ENCODE assay signal across 8 cellular contexts in the genomic region with DNA sequence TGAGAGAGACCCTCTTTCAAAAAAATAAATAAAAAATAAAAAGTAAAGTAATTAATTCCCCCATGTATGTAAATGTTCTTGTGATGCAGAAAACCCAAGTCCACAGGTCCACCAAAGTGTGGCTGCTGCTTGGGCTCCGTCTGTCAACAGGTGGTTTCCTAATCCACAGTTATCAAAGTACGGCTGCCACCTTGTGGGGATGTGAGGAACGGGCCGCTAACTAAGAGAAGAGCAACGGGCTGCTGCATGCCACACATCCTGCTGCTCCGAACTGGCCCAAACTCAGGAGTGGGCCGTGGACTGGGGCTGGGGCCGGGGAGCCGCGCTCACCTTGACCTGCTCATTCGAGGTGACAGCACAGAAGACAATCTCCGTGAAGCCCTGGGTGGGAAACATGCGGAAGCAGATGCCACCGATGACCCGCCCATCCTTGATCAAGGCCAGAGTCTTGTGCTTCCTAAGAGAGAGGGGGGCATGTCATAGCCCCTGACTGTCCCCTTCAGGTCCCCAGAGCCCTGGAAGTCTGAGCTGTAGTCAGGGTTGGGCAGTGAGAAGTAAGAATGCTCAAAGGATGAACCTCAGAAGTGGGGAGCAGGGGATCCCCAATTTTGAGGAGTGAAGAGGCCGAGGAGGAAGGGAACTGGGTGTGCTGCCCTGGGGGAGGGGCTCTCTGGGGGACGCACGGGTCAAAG. TPM values are rescaled to one million over a fixed set of nuclear protein-coding genes. Genes with fewer than 3 reads are reported as not detected.
DNase-seq lines count a peak whose midpoint lies in the region; ATAC-seq and TF ChIP-seq lines count a peak whose summit lies in the region.

No MANE protein-coding gene starts in this region.

- DNase-seq in HL-60 (ENCODE audit: low read depth in 1 of 2, low spot score in 1 of 2) (peak in 1 of 2 experiments; percentile 84), NCI-H82 treated with DMSO at 0.1 percent for 48 hours (lab: John Stamatoyannopoulos, UW; ENCODE audit: unreplicated experiment) (peak; percentile 72), dermis microvascular lymphatic vessel endothelial cell (ENCODE audit: low read depth in 2 of 2) (peak; percentile 67 to 78), lung (ENCODE audit: low spot score) (peak; percentile 85)
- peak; percentile 80 to 87 for DNase-seq in activated CD4-positive, alpha-beta T cell treated with anti-CD3 and anti-CD28 coated beads, Interleukin-2, amount 50 U/mL, for 4 hours
- peak; percentile 63 for DNase-seq in stimulated activated CD8-positive, alpha-beta memory T cell treated with anti-CD3 and anti-CD28 coated beads, Interleukin-12 subunit alpha, Interleukin-12 subunit beta, amount 100 ng/mL, for 4 hours (ENCODE audit: low read depth)

- H3K36me3 ChIP-seq in lung (ENCODE audit: control insufficient read depth in 2 of 2, insufficient read depth in 2 of 2, low read length in 2 of 2) = peaks cover 0 to 22% of the 10 kb centered on the region in 2 donors

- ATAC-seq in lung (ENCODE audit: insufficient read depth, low FRiP score) = no peak
- no peak for ATAC-seq in GM19351 (IDR thresholded peaks at IDR 0.05; ENCODE audit: unreplicated experiment)

- H3K27me3 ChIP-seq in HL-60 (ENCODE audit: insufficient read depth, poor library complexity, severe bottlenecking) = no peaks in the 10 kb centered on the region
- H3K27me3 ChIP-seq in lung (ENCODE audit: control insufficient read depth, insufficient read depth) = no peaks in the 10 kb centered on the region

- H3K27ac ChIP-seq in C4-2B = no peak overlapping the region
- no peak overlapping the region for H3K27ac ChIP-seq in HL-60 (replicated peaks)
- no peak overlapping the region for H3K27ac ChIP-seq in lung (ENCODE audit: low read depth in 1 of 2, low read length in 1 of 2)

- 38 to 44% methylated on average over 18 of the region's 18 CpGs for WGBS in lung, 2 donors

- TF ChIP-seq CTCF in C4-2B (conservative IDR thresholded peaks at IDR 0.05) (peak; percentile 89), HL-60 (IDR thresholded peaks at IDR 0.05; ENCODE audit: insufficient read depth, low read length) (peak; percentile 59), lung (IDR thresholded peaks at IDR 0.05; ENCODE audit: control extremely low read depth, extremely low read depth) (peak; percentile 85)

- H3K4me1 ChIP-seq in lung (ENCODE audit: control insufficient read depth in 2 of 2, insufficient read depth in 2 of 2, low read length in 2 of 2) = peaks cover 2 to 9% of the 10 kb centered on the region in 2 donors

- H3K9me3 ChIP-seq in lung (ENCODE audit: control insufficient read depth in 2 of 2, insufficient read depth in 1 of 2, low read length in 1 of 2) = no peaks in the 10 kb centered on the region

- no peak overlapping the region for H3K4me3 ChIP-seq in HL-60 (replicated peaks; ENCODE audit: insufficient read depth, low read length)
- H3K4me3 ChIP-seq in lung = no peak overlapping the region

RNA-seq across cellular contexts. Expression of a gene that starts 4.3 kb away (rescaled TPM):
- total RNA-seq in dermis microvascular lymphatic vessel endothelial cell (4.5 and 10.0 TPM in 2 replicates), lung (10 to 100 TPM; 18.8 to 37.1 TPM)
- polyA plus RNA-seq in lung = 10 to 100 TPM; 28.3 to 56.8 TPM

RNA-seq across cellular contexts. Expression of a gene that starts 4.3 kb away (rescaled TPM):
- total RNA-seq in dermis microvascular lymphatic vessel endothelial cell (3.5 TPM in 2 replicates), lung (10 to 100 TPM; 14.7 to 28.6 TPM)
- 10 to 100 TPM; 22.9 to 35.1 TPM for polyA plus RNA-seq in lung

RNA-seq across cellular contexts. Expression of a gene that starts 5.8 kb away (rescaled TPM):
- total RNA-seq in dermis microvascular lymphatic vessel endothelial cell (under 0.01 TPM in 1 of 2 replicates, not detected in the other), lung (under 1 TPM in 1 of 2 donors, not detected in 1; 0.20 TPM)
- under 1 TPM; 0.03 to 0.18 TPM for polyA plus RNA-seq in lung

RNA-seq across cellular contexts. Expression of a gene that starts 18.6 kb away (rescaled TPM):
- under 0.01 TPM in 1 of 2 replicates, not detected in the other for total RNA-seq in dermis microvascular lymphatic vessel endothelial cell
- total RNA-seq in lung = under 1 TPM; 0.34 to 0.40 TPM
- under 1 TPM; 0.14 to 0.57 TPM for polyA plus RNA-seq in lung

RNA-seq across cellular contexts. Expression of a gene that starts 37.9 kb away (rescaled TPM):
- total RNA-seq in dermis microvascular lymphatic vessel endothelial cell (69.6 and 135 TPM in 2 replicates), lung (100 to 1,000 TPM in 1 of 2 donors, 10 to 100 TPM in 1; 73.0 to 180 TPM)
- 100 to 1,000 TPM; 132 to 307 TPM for polyA plus RNA-seq in lung
